ENCODE assay signal across 10 cellular contexts in the genomic region with DNA sequence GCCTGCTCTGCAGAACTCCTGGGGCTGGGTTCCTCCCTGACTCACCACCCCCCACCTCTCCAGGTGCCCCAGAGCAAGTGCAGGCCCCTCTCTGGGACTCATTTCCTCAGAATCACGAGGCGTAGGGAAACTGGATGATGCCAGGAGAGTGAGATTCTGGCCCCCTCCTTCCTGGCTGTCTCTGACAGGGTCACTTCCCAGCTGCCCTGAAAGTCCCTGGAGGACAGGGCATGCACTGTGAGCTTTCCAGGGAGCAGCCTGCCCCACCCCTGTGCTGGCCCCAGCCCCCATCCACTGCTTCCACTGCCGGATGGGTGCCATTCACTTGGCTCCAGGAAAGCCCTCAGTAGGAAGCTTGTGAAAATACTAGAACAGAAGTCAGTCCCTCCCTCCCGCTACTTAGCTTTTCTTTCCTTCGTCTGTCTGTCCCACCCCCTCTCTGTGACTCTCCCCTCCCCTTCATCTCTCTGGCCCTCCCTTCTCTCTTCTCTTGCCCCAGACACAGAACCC. TPM values are rescaled to one million over a fixed set of nuclear protein-coding genes. Genes with fewer than 3 reads are reported as not detected.
A peak's percentile ranks its signal among the peaks of the same experiment; 100 is the strongest.
DNase-seq lines count a peak whose midpoint lies in the region; ATAC-seq, FAIRE-seq and TF ChIP-seq lines count a peak whose summit lies in the region.
"Had no signal": no experiment of that assay in that cellular context is flagged by ENCODE, and none has a peak within 500 bp of the region (broad histone marks: within the 10 kb centered on the region; RNA-seq: fewer than 3 reads in every experiment).

No MANE protein-coding gene starts in this region.

- no peak for TF ChIP-seq CTCF in coronary artery (IDR thresholded peaks at IDR 0.05)
- TF ChIP-seq CTCF in liver (IDR thresholded peaks at IDR 0.05; ENCODE audit: low read depth, low read length, missing input control): no peak
- no peak for TF ChIP-seq CTCF in tibial artery (IDR thresholded peaks at IDR 0.05)

- no peak overlapping the region for H3K4me3 Mint-ChIP-seq in activated CD4-positive, alpha-beta T cell treated with anti-CD3 and anti-CD28 coated beads, Interleukin-2, amount 10 ng/mL, durations not matched to agents 7 days and 5 days

- H3K4me1 Mint-ChIP-seq in activated CD4-positive, alpha-beta T cell treated with anti-CD3 and anti-CD28 coated beads, Interleukin-2, amount 10 ng/mL, durations not matched to agents 7 days and 5 days: peaks cover 23% of the 10 kb centered on the region

- no peak for ATAC-seq in HG03095 (IDR thresholded peaks at IDR 0.05; ENCODE audit: unreplicated experiment)

- WGBS in liver: 64% methylated on average over 5 of the region's 5 CpGs

- FAIRE-seq in HTR-8/SVneo (lab: Jason Lieb, UNC): no peak

- no peaks in the 10 kb centered on the region for H3K9me3 Mint-ChIP-seq in activated CD4-positive, alpha-beta T cell treated with anti-CD3 and anti-CD28 coated beads, Interleukin-2, amount 10 ng/mL, durations not matched to agents 7 days and 5 days

- CTCF ChIA-PET in activated CD4-positive, alpha-beta T cell treated with anti-CD3 and anti-CD28 coated beads, Interleukin-2, amount 10 ng/mL, durations not matched to agents 7 days and 5 days (lab: Charles Lee): interaction anchor here (0.8 to 5.9 kb wide), 8 partner anchors 9 to 224 kb away, joined by 3 to 37 read pairs (median 4); no protein-coding TSS in a partner anchor

- H3K27ac Mint-ChIP-seq in activated CD4-positive, alpha-beta T cell treated with anti-CD3 and anti-CD28 coated beads, Interleukin-2, amount 10 ng/mL, durations not matched to agents 7 days and 5 days: peak overlapping the region; percentile 44

- peak overlapping the region; percentile 62 to 88 for H3K27ac ChIP-seq in coronary artery
- H3K27ac ChIP-seq in liver (ENCODE audit: low read depth in 1 of 2, low read length in 2 of 2): peak overlapping the region; percentile 35 to 55
- peak overlapping the region; percentile 80 to 88 for H3K27ac ChIP-seq in tibial artery

- H3K36me3 Mint-ChIP-seq in activated CD4-positive, alpha-beta T cell treated with anti-CD3 and anti-CD28 coated beads, Interleukin-2, amount 10 ng/mL, durations not matched to agents 7 days and 5 days (ENCODE audit: low read depth): peaks cover 14% of the 10 kb centered on the region

- TF ChIP-seq RAD21 in liver (IDR thresholded peaks at IDR 0.05): no peak

- intact Hi-C loops in tibial artery (cut with DNase I; ENCODE audit: low total_unique reads): no loop called here

- peaks cover 0 to 2% (median 0%) of the 10 kb centered on the region in 4 donors for H3K36me3 ChIP-seq in liver (ENCODE audit: control insufficient read depth in 4 of 4, insufficient read depth in 3 of 4, low read depth in 1 of 4, low read length in 3 of 4)
- peaks cover 2 to 35% (median 12%) of the 10 kb centered on the region in 3 donors for H3K36me3 ChIP-seq in tibial artery

- no peaks in the 10 kb centered on the region for H3K9me3 ChIP-seq in liver (ENCODE audit: control insufficient read depth in 4 of 4, low read length in 3 of 4)
- H3K9me3 ChIP-seq in tibial artery: no peaks in the 10 kb centered on the region

- POLR2A ChIA-PET in activated CD4-positive, alpha-beta T cell treated with anti-CD3 and anti-CD28 coated beads, Interleukin-2, amount 10 ng/mL, durations not matched to agents 7 days and 5 days (lab: Charles Lee): no interaction called here

- H3K9ac ChIP-seq in liver (ENCODE audit: low read depth in 1 of 2, low read length in 2 of 2): no peak overlapping the region

- H3K27me3 ChIP-seq in liver (ENCODE audit: control insufficient read depth in 4 of 4, insufficient read depth in 4 of 4, low read length in 3 of 4): no peaks in the 10 kb centered on the region
- no peaks in the 10 kb centered on the region for H3K27me3 ChIP-seq in tibial artery

- no peak for DNase-seq in activated CD4-positive, alpha-beta T cell treated with anti-CD3 and anti-CD28 coated beads, Interleukin-2, amount 10 ng/mL, durations not matched to agents 7 days and 5 days
- no peak for DNase-seq in activated CD4-positive, alpha-beta T cell treated with anti-CD3 and anti-CD28 coated beads for 48 hours
- peak; percentile 87 for DNase-seq in coronary artery (ENCODE audit: low spot score)
- peak; percentile 48 to 89 for DNase-seq in tibial artery
- DNase-seq in NCI-H345 treated with DMSO at 0.1 percent for 48 hours (lab: John Stamatoyannopoulos, UW; ENCODE audit: unreplicated experiment): no peak
- no peak for DNase-seq in HTR-8/SVneo (ENCODE audit: insufficient read length, low spot score)
- DNase-seq: NCI-H1092 had no signal

- H3K4me1 ChIP-seq in liver (ENCODE audit: control insufficient read depth in 4 of 4, insufficient read depth in 4 of 4, low read length in 3 of 4) (peaks cover 0 to 4% (median 2%) of the 10 kb centered on the region in 4 donors), tibial artery (peaks cover 8 to 43% (median 31%) of the 10 kb centered on the region in 4 donors)

- no peaks in the 10 kb centered on the region for H3K27me3 Mint-ChIP-seq in activated CD4-positive, alpha-beta T cell treated with anti-CD3 and anti-CD28 coated beads, Interleukin-2, amount 10 ng/mL, durations not matched to agents 7 days and 5 days

- H3K4me3 ChIP-seq in coronary artery: no peak overlapping the region
- no peak overlapping the region for H3K4me3 ChIP-seq in liver (ENCODE audit: low read depth in 1 of 3, low read length in 3 of 3)
- no peak overlapping the region for H3K4me3 ChIP-seq in tibial artery

TF ChIP-seq in liver, 16 proteins besides CTCF, POLR2A, EP300 and RAD21:
- TF ChIP-seq, protein P1, sequence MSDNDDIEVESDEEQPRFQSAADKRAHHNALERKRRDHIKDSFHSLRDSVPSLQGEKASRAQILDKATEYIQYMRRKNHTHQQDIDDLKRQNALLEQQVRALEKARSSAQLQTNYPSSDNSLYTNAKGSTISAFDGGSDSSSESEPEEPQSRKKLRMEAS (IDR thresholded peaks at IDR 0.05): no peak
- TF ChIP-seq NR2F2 (IDR thresholded peaks at IDR 0.05): peak; percentile 47

RNA-seq across cellular contexts. Expression of a gene that starts 10.4 kb away (rescaled TPM):
- not detected for total RNA-seq in activated CD4-positive, alpha-beta T cell treated with anti-CD3 and anti-CD28 coated beads, Interleukin-2, amount 10 ng/mL, durations not matched to agents 7 days and 5 days
- under 1 TPM in 1 of 2 donors, not detected in 1; 0.08 TPM for total RNA-seq in liver
- under 1 TPM; 0.12 to 0.18 TPM for polyA plus RNA-seq in liver
- polyA plus RNA-seq: AG04450 had no signal

RNA-seq across cellular contexts. Expression of a gene that starts 44.9 kb away (rescaled TPM):
- 1 to 10 TPM; 3.6 to 4.2 TPM for total RNA-seq in activated CD4-positive, alpha-beta T cell treated with anti-CD3 and anti-CD28 coated beads, Interleukin-2, amount 10 ng/mL, durations not matched to agents 7 days and 5 days
- total RNA-seq in liver: 1 to 10 TPM; 2.6 to 4.0 TPM
- polyA plus RNA-seq in liver: 1 to 10 TPM; 2.0 to 4.3 TPM

Comparison
In these comparisons a context has a peak if more than half of its experiments do, and no peak if none do; other contexts are left out.
1. DNase-seq: peak in coronary artery (single experiment) and tibial artery (2 of 2); none in activated CD4-positive, alpha-beta T cell treated with anti-CD3 and anti-CD28 coated beads, Interleukin-2, amount 10 ng/mL, durations not matched to agents 7 days and 5 days (single experiment), activated CD4-positive, alpha-beta T cell treated with anti-CD3 and anti-CD28 coated beads for 48 hours (single experiment), NCI-H345 treated with DMSO at 0.1 percent for 48 hours (single experiment) and HTR-8/SVneo (single experiment).
2. Peak in every context shown above with its lines, with median percentiles within 50 percentile points of each other: H3K27ac ChIP-seq.